Comparison of ENCODE assay signal across 13 cellular contexts in genomic region chr10:29657719-29658274, GRCh38. TPM values are rescaled to one million over a fixed set of nuclear protein-coding genes. Genes with fewer than 3 reads are reported as not detected.
DNase-seq lines count a peak whose midpoint lies in the region; ATAC-seq and TF ChIP-seq lines count a peak whose summit lies in the region.
"Had no signal": no experiment of that assay in that cellular context is flagged by ENCODE, and none has a peak within 500 bp of the region (broad histone marks: within the 10 kb centered on the region; RNA-seq: fewer than 3 reads in every experiment).

No MANE protein-coding gene starts in this region.

- H3K23ac ChIP-seq in mesenchymal stem cell (ENCODE audit: low read length in 2 of 2): no peak overlapping the region

- H3K4me3 ChIP-seq in HEK293 (ENCODE audit: low read depth, low read length) (no peak overlapping the region), mesenchymal stem cell (ENCODE audit: insufficient read depth in 1 of 2, low read depth in 1 of 2, low read length in 2 of 2) (no peak overlapping the region)
- H3K4me3 ChIP-seq: neural progenitor cell had no signal

- no peak overlapping the region for H2AFZ ChIP-seq in mesenchymal stem cell (ENCODE audit: low read depth, low read length)
- H2AFZ ChIP-seq: neural progenitor cell had no signal

- no peak for DNase-seq in CD14-positive monocyte (ENCODE audit: low spot score)
- no peak for DNase-seq in WTC11 (ENCODE audit: low spot score)
- no peak for DNase-seq in mesenchymal stem cell
- DNase-seq in AG08396 (ENCODE audit: low spot score): no peak
- DNase-seq in cerebellar cortex (ENCODE audit: low spot score): no peak
- DNase-seq in occipital lobe (lab: John Stamatoyannopoulos, UW): no peak
- DNase-seq: activated CD4-positive, alpha-beta T cell treated with anti-CD3 and anti-CD28 coated beads, Interleukin-2, amount 10 ng/mL, durations not matched to agents 24 days and 14 days; amygdala; DND-41; NCI-H526 treated with DMSO at 0.1 percent for 48 hours had no signal

- no peak overlapping the region for H2BK120ac ChIP-seq in mesenchymal stem cell (ENCODE audit: low read depth, low read length)

- H2BK5ac ChIP-seq in mesenchymal stem cell (ENCODE audit: low read depth, low read length, poor library complexity, severe bottlenecking): no peak overlapping the region

- H4K91ac ChIP-seq in mesenchymal stem cell (ENCODE audit: low read length): no peak overlapping the region

- intact Hi-C loops in CD14-positive monocyte (cut with micrococcal nuclease): loop anchor here in 1 of 2 donors (2.0 to 5.0 kb wide), 2 partner anchors 35 to 145 kb away; no protein-coding TSS in a partner anchor

- H3K36me3 Mint-ChIP-seq in CD14-positive monocyte (peaks cover 43 to 47% of the 10 kb centered on the region in 2 donors), WTC11 (peaks cover 44% of the 10 kb centered on the region)

- H3K36me3 ChIP-seq in HEK293 (ENCODE audit: control insufficient read depth in 2 of 2, insufficient read depth in 1 of 2, low read length in 2 of 2) (peaks cover 0 to 10% of the 10 kb centered on the region in 2 experiments; a peak in 2 of 3 replicates), mesenchymal stem cell (ENCODE audit: control insufficient read depth in 1 of 2, insufficient read depth in 2 of 2, low read depth in 1 of 2, low read length in 2 of 2) (peaks cover 22 to 33% of the 10 kb centered on the region in 2 experiments)

- no peak overlapping the region for H3K9ac ChIP-seq in mesenchymal stem cell (ENCODE audit: low read length)
- H3K9ac ChIP-seq: neural progenitor cell had no signal

- H3K27ac ChIP-seq in HEK293 (ENCODE audit: extremely low read depth, low read depth, low read length) (peak overlapping the region; percentile 65), mesenchymal stem cell (ENCODE audit: low read length, poor library complexity, severe bottlenecking) (peak overlapping the region; percentile 69)
- H3K27ac ChIP-seq: neural progenitor cell had no signal

- H3K4me3 Mint-ChIP-seq in CD14-positive monocyte (no peak overlapping the region), WTC11 (no peak overlapping the region)
- H3K4me3 Mint-ChIP-seq: activated CD4-positive, alpha-beta T cell treated with anti-CD3 and anti-CD28 coated beads, Interleukin-2, amount 10 ng/mL, durations not matched to agents 24 days and 14 days; neural progenitor cell had no signal

- H3K4me1 Mint-ChIP-seq in CD14-positive monocyte: peaks cover 40% of the 10 kb centered on the region
- H3K4me1 Mint-ChIP-seq in WTC11: peaks cover 26% of the 10 kb centered on the region

- no peak overlapping the region for H3K4me2 ChIP-seq in mesenchymal stem cell (ENCODE audit: low read length, poor library complexity, severe bottlenecking)
- H3K4me2 ChIP-seq: neural progenitor cell had no signal

- H3K27ac Mint-ChIP-seq in CD14-positive monocyte: peak overlapping the region in 5 of 7 donors; percentile 2 to 99 (median 98)
- 0 out of 2 replicates have a peak overlapping the region, but pooled peaks have one; percentile 5 for H3K27ac Mint-ChIP-seq in WTC11
- H3K27ac Mint-ChIP-seq: neural progenitor cell had no signal

- no peaks in the 10 kb centered on the region for H3K27me3 ChIP-seq in mesenchymal stem cell (ENCODE audit: control insufficient read depth in 1 of 2, insufficient read depth in 1 of 2, low read length in 2 of 2)
- H3K27me3 ChIP-seq: neural progenitor cell had no signal

- no peak overlapping the region for H2BK12ac ChIP-seq in mesenchymal stem cell (ENCODE audit: low read length in 2 of 2)

- H3K27me3 Mint-ChIP-seq in CD14-positive monocyte (ENCODE audit: low read depth in 3 of 3) (no peaks in the 10 kb centered on the region), WTC11 (ENCODE audit: low read depth) (no peaks in the 10 kb centered on the region; the same call in 1 of the 2 replicates)

- ATAC-seq in WTC11: no peak
- ATAC-seq in HG03565 (IDR thresholded peaks at IDR 0.05; ENCODE audit: unreplicated experiment): no peak

- peak overlapping the region in 1 of 2 experiments; percentile 46 for H3K18ac ChIP-seq in mesenchymal stem cell (ENCODE audit: low read depth in 1 of 2, low read length in 2 of 2)

- peaks cover 14% of the 10 kb centered on the region for H3K79me1 ChIP-seq in mesenchymal stem cell (replicated peaks; ENCODE audit: low read length, poor library complexity, severe bottlenecking)

- H3K9me3 ChIP-seq in HEK293 (ENCODE audit: control insufficient read depth, insufficient read depth, low read depth, low read length) (no peaks in the 10 kb centered on the region), mesenchymal stem cell (ENCODE audit: control insufficient read depth, low read length) (peaks cover 22% of the 10 kb centered on the region)

- H3K9me3 Mint-ChIP-seq in CD14-positive monocyte (peaks cover 8 to 20% (median 16%) of the 10 kb centered on the region in 7 donors), WTC11 (peaks cover 19% of the 10 kb centered on the region)

- peaks cover 27% of the 10 kb centered on the region for H3K4me1 ChIP-seq in HEK293 (ENCODE audit: control insufficient read depth, insufficient read depth, low read length)
- H3K4me1 ChIP-seq in mesenchymal stem cell (ENCODE audit: control insufficient read depth, insufficient read depth, low read depth, low read length): peaks cover 12% of the 10 kb centered on the region

- 91% methylated on average over 9 of the region's 9 CpGs for WGBS in mesenchymal stem cell

- H2BK15ac ChIP-seq in mesenchymal stem cell (ENCODE audit: low read depth, poor library complexity, severe bottlenecking): no peak overlapping the region

- peak overlapping the region in 1 of 2 experiments; percentile 69 for H3K4ac ChIP-seq in mesenchymal stem cell (ENCODE audit: low read depth in 1 of 2, low read length in 2 of 2)

- peak overlapping the region; percentile 36 for H2AK5ac ChIP-seq in mesenchymal stem cell (ENCODE audit: low read length, severe bottlenecking)

- POLR2A ChIA-PET in HEK293 (lab: Yijun Ruan, JAX): interaction anchor here (0.5 to 1.4 kb wide), 5 partner anchors 31 to 158 kb away, joined by 3 to 4 read pairs (median 4); no protein-coding TSS in a partner anchor
- POLR2A ChIA-PET in WTC11 (lab: Charles Lee): no interaction called here

- CTCF ChIA-PET in HEK293 (lab: Yijun Ruan, JAX) (interaction anchor here (0.5 to 1.5 kb wide), 9 partner anchors 10 to 1108 kb away, joined by 3 to 4 read pairs (median 4); no protein-coding TSS in a partner anchor), WTC11 (lab: Charles Lee) (no interaction called here)

- H3K14ac ChIP-seq in mesenchymal stem cell (ENCODE audit: low read length in 2 of 2): no peak overlapping the region

- no peak overlapping the region for H4K8ac ChIP-seq in mesenchymal stem cell (ENCODE audit: low read length)

- TF ChIP-seq CTCF in CD14-positive monocyte (IDR thresholded peaks at IDR 0.05) (no peak), HEK293 (tag by site-specific recombination; IDR thresholded peaks at IDR 0.05) (no peak), WTC11 (IDR thresholded peaks at IDR 0.05) (no peak)

TF ChIP-seq in HEK293, 187 proteins besides CTCF, POLR2A, EP300 and RAD21 (continues in another document):
- TF ChIP-seq ZNF558 (tag by site-specific recombination; IDR thresholded peaks at IDR 0.05) (peak; percentile 25; the same call in 1 of the 2 replicates), BCL11B (tag by site-specific recombination; IDR thresholded peaks at IDR 0.05; ENCODE audit: low read depth) (0 out of 2 replicates have a peak, but pooled peaks have one; percentile 30), ZFP37 (tag by site-specific recombination; IDR thresholded peaks at IDR 0.05) (0 out of 2 replicates have a peak, but pooled peaks have one; percentile 40), ZNF335 (tag by site-specific recombination; conservative IDR thresholded peaks at IDR 0.05) (0 out of 2 replicates have a peak, but pooled peaks have one; percentile 16), ZNF596 (tag by site-specific recombination; IDR thresholded peaks at IDR 0.05) (peak; percentile 76), ZNF610 (tag by site-specific recombination; IDR thresholded peaks at IDR 0.05; ENCODE audit: borderline replicate concordance) (0 out of 2 replicates have a peak, but pooled peaks have one; percentile 15), ZBTB17 (tag by site-specific recombination; IDR thresholded peaks at IDR 0.05) (peak; percentile 69; the same call in 1 of the 2 replicates), ZNF302 (tag by site-specific recombination; IDR thresholded peaks at IDR 0.05; ENCODE audit: low read depth) (no peak), PRDM1 (tag by site-specific recombination; IDR thresholded peaks at IDR 0.05) (peak; percentile 51; the same call in 1 of the 2 replicates), ZNF660 (tag by site-specific recombination; IDR thresholded peaks at IDR 0.05) (no peak), ZNF366 (tag by site-specific recombination; conservative IDR thresholded peaks at IDR 0.05) (peak; percentile 78), ZNF600 (tag by site-specific recombination; IDR thresholded peaks at IDR 0.05) (no peak)

TF ChIP-seq in WTC11, 78 proteins besides CTCF, POLR2A, EP300 and RAD21:
- no peak for TF ChIP-seq SMAD3 (CRISPR knock-in tag; IDR thresholded peaks at IDR 0.05; ENCODE audit: borderline replicate concordance)
- no peak for TF ChIP-seq IRF2 (CRISPR knock-in tag; IDR thresholded peaks at IDR 0.05; ENCODE audit: borderline replicate concordance, low read depth)
- TF ChIP-seq ZNF396 (CRISPR knock-in tag; IDR thresholded peaks at IDR 0.05; ENCODE audit: borderline replicate concordance): no peak
- TF ChIP-seq ETV6 (CRISPR knock-in tag; IDR thresholded peaks at IDR 0.05): no peak
- no peak for TF ChIP-seq CBFB (CRISPR knock-in tag; IDR thresholded peaks at IDR 0.05; ENCODE audit: low read depth)
- TF ChIP-seq ZNF138 (CRISPR knock-in tag; conservative IDR thresholded peaks at IDR 0.05): no peak
- TF ChIP-seq FOXP4 (CRISPR knock-in tag; IDR thresholded peaks at IDR 0.05): no peak
- no peak for TF ChIP-seq NFE2L1 (CRISPR knock-in tag; IDR thresholded peaks at IDR 0.05)

RNA-seq across cellular contexts. Expression of gene SVIL, which starts 23.0 kb away (rescaled TPM):
- polyA plus RNA-seq in CD14-positive monocyte: 1 to 10 TPM; 2.1 to 5.8 TPM
- total RNA-seq in WTC11 (2021) (27.1 to 28.7 TPM (median 28.0 TPM) in 3 replicates), occipital lobe (14.5 TPM)
- polyA plus RNA-seq in mesenchymal stem cell (2013, experiment 1 of 2): 67.9 TPM
- polyA plus RNA-seq in mesenchymal stem cell (2013, experiment 2 of 2): 64.2 TPM
